37 cellular contexts compared by ENCODE assay signal in the genomic region with DNA sequence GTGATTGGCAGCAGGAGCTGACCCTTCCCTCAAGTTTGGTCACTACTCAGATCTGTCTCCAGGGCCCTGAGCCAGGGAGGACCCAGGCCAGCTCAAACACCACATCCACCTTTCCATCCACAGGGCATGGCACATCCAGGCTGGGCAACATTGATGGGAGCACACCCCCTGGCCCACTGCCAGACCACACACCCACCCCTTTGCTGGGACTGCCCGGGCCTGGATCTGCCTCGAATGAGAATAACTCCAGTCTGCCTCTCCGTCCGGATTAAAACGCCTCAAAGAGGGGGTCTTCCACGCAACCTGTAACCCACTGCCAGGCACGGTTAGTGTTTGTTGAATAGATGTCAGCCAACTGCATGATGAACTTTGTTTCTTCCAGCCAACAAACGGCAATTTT. TPM values are rescaled to one million over a fixed set of nuclear protein-coding genes. Genes with fewer than 3 reads are reported as not detected.
"Had no signal": no experiment of that assay in that cellular context is flagged by ENCODE, and none has a peak within 500 bp of the region (broad histone marks: within the 10 kb centered on the region; RNA-seq: fewer than 3 reads in every experiment).

No MANE protein-coding gene starts in this region.

- DNase-seq: activated CD4-positive, alpha-beta memory T cell treated with anti-CD3 and anti-CD28 coated beads for 36 hours; activated CD4-positive, alpha-beta T cell treated with anti-CD3 and anti-CD28 coated beads for 36 hours; activated CD4-positive, alpha-beta T cell treated with anti-CD3 and anti-CD28 coated beads, Interleukin-2, amount 10 ng/mL, durations not matched to agents 24 days and 14 days; activated CD4-positive, CD25-positive, alpha-beta regulatory T cell; activated CD4-positive, CD25-positive, alpha-beta regulatory T cell treated with anti-CD3 and anti-CD28 coated beads, Interleukin-2, amount 50 U/mL, for 72 hours; activated CD8-positive, alpha-beta memory T cell treated with anti-CD3 and anti-CD28 coated beads, Interleukin-2, amount 10 ng/mL, durations not matched to agents 7 days and 5 days; activated CD8-positive, alpha-beta memory T cell treated with anti-CD3 and anti-CD28 coated beads, Interleukin-2, amount 50 U/mL, for 4 hours; activated CD8-positive, alpha-beta T cell treated with anti-CD3 and anti-CD28 coated beads, Interleukin-2, amount 10 ng/mL, durations not matched to agents 7 days and 5 days; activated effector memory CD4-positive, alpha-beta T cell treated with anti-CD3 and anti-CD28 coated beads, Interleukin-2, amount 50 U/mL, for 16 hours; activated naive CD4-positive, alpha-beta T cell treated with anti-CD3 and anti-CD28 coated beads for 36 hours; activated naive CD8-positive, alpha-beta T cell treated with anti-CD3 and anti-CD28 coated beads for 36 hours; activated naive CD8-positive, alpha-beta T cell treated with anti-CD3 and anti-CD28 coated beads, Interleukin-2, amount 50 U/mL, for 24 hours; activated T-cell treated with anti-CD3 and anti-CD28 coated beads, Interleukin-2, amount 50 U/mL, for 1 hour; activated T-cell treated with anti-CD3 and anti-CD28 coated beads, Interleukin-2, amount 50 U/mL, for 48 hours; adrenal gland; amygdala; aorta; caudate nucleus; cortex of kidney; dermis blood vessel endothelial cell; effector CD4-positive, alpha-beta T cell; effector memory CD8-positive, alpha-beta T cell; erythroblast; foreskin keratinocyte; gastrocnemius medialis; glutamatergic neuron; heart left ventricle; T-helper 1 cell; T-helper 2 cell had no signal

- H3K36me3 ChIP-seq: adrenal gland, esophagus muscularis mucosa, gastrocnemius medialis, heart left ventricle had no signal

- H3K36me3 Mint-ChIP-seq: activated CD4-positive, alpha-beta memory T cell treated with anti-CD3 and anti-CD28 coated beads for 36 hours; activated CD8-positive, alpha-beta memory T cell treated with anti-CD3 and anti-CD28 coated beads, Interleukin-2, amount 10 ng/mL, durations not matched to agents 7 days and 5 days; activated naive CD4-positive, alpha-beta T cell treated with anti-CD3 and anti-CD28 coated beads, Interleukin-2, amount 50 U/mL, for 24 hours; activated naive CD8-positive, alpha-beta T cell treated with anti-CD3 and anti-CD28 coated beads for 36 hours; brain had no signal

- ATAC-seq: activated CD4-positive, alpha-beta T cell treated with anti-CD3 and anti-CD28 coated beads for 36 hours; activated CD8-positive, alpha-beta memory T cell treated with anti-CD3 and anti-CD28 coated beads, Interleukin-2, amount 10 ng/mL, durations not matched to agents 7 days and 5 days; activated CD8-positive, alpha-beta T cell treated with anti-CD3 and anti-CD28 coated beads, Interleukin-2, amount 10 ng/mL, durations not matched to agents 7 days and 5 days; activated naive CD8-positive, alpha-beta T cell treated with anti-CD3 and anti-CD28 coated beads, Interleukin-2, amount 50 U/mL, for 24 hours; effector memory CD8-positive, alpha-beta T cell; foreskin keratinocyte; gastrocnemius medialis; heart left ventricle had no signal

- H3K27ac Mint-ChIP-seq: activated CD4-positive, alpha-beta memory T cell treated with anti-CD3 and anti-CD28 coated beads for 36 hours; activated CD4-positive, alpha-beta T cell treated with anti-CD3 and anti-CD28 coated beads for 36 hours; activated CD4-positive, alpha-beta T cell treated with anti-CD3 and anti-CD28 coated beads, Interleukin-2, amount 10 ng/mL, durations not matched to agents 24 days and 14 days; activated CD8-positive, alpha-beta memory T cell treated with anti-CD3 and anti-CD28 coated beads, Interleukin-2, amount 10 ng/mL, durations not matched to agents 7 days and 5 days; activated CD8-positive, alpha-beta T cell treated with anti-CD3 and anti-CD28 coated beads, Interleukin-2, amount 10 ng/mL, durations not matched to agents 7 days and 5 days; activated naive CD4-positive, alpha-beta T cell treated with anti-CD3 and anti-CD28 coated beads for 36 hours; activated naive CD4-positive, alpha-beta T cell treated with anti-CD3 and anti-CD28 coated beads, Interleukin-2, amount 50 U/mL, for 24 hours; activated naive CD8-positive, alpha-beta T cell treated with anti-CD3 and anti-CD28 coated beads for 36 hours; activated naive CD8-positive, alpha-beta T cell treated with anti-CD3 and anti-CD28 coated beads, Interleukin-2, amount 50 U/mL, for 24 hours; activated T-helper 2 cell treated with anti-CD3 and anti-CD28 coated beads, Interferon-gamma antibody, Interleukin-2, Interleukin-4, amounts not matched to agents 10 μg/mL and 5 μg/mL and 100 μg/mL, durations not matched to agents 14 hours and 24 hours and 36 hours; brain; effector memory CD8-positive, alpha-beta T cell had no signal

- H3K4me1 Mint-ChIP-seq: activated CD4-positive, alpha-beta T cell treated with anti-CD3 and anti-CD28 coated beads for 36 hours; activated CD4-positive, alpha-beta T cell treated with anti-CD3 and anti-CD28 coated beads, Interleukin-2, amount 10 ng/mL, durations not matched to agents 24 days and 14 days; activated CD8-positive, alpha-beta memory T cell treated with anti-CD3 and anti-CD28 coated beads, Interleukin-2, amount 10 ng/mL, durations not matched to agents 7 days and 5 days; activated naive CD4-positive, alpha-beta T cell treated with anti-CD3 and anti-CD28 coated beads, Interleukin-2, amount 50 U/mL, for 24 hours; activated naive CD8-positive, alpha-beta T cell treated with anti-CD3 and anti-CD28 coated beads for 36 hours; activated naive CD8-positive, alpha-beta T cell treated with anti-CD3 and anti-CD28 coated beads, Interleukin-2, amount 50 U/mL, for 24 hours had no signal

- H3K27ac ChIP-seq: adrenal gland, esophagus muscularis mucosa, foreskin keratinocyte, gastrocnemius medialis, heart left ventricle had no signal

- H3K9me3 ChIP-seq: adrenal gland, esophagus muscularis mucosa, gastrocnemius medialis had no signal

- H3K4me3 Mint-ChIP-seq: activated CD4-positive, alpha-beta memory T cell treated with anti-CD3 and anti-CD28 coated beads for 36 hours; activated CD4-positive, alpha-beta T cell treated with anti-CD3 and anti-CD28 coated beads for 36 hours; activated CD4-positive, alpha-beta T cell treated with anti-CD3 and anti-CD28 coated beads, Interleukin-2, amount 10 ng/mL, durations not matched to agents 24 days and 14 days; activated CD8-positive, alpha-beta memory T cell treated with anti-CD3 and anti-CD28 coated beads, Interleukin-2, amount 10 ng/mL, durations not matched to agents 7 days and 5 days; activated CD8-positive, alpha-beta T cell treated with anti-CD3 and anti-CD28 coated beads, Interleukin-2, amount 10 ng/mL, durations not matched to agents 7 days and 5 days; activated naive CD4-positive, alpha-beta T cell treated with anti-CD3 and anti-CD28 coated beads for 36 hours; activated naive CD4-positive, alpha-beta T cell treated with anti-CD3 and anti-CD28 coated beads, Interleukin-2, amount 50 U/mL, for 24 hours; activated naive CD8-positive, alpha-beta T cell treated with anti-CD3 and anti-CD28 coated beads for 36 hours; activated naive CD8-positive, alpha-beta T cell treated with anti-CD3 and anti-CD28 coated beads, Interleukin-2, amount 50 U/mL, for 24 hours; activated T-helper 1 cell treated with anti-CD3 and anti-CD28 coated beads, Interleukin-12 subunit alpha, Interleukin-12 subunit beta, Interleukin-2, Interleukin-4 antibody, amounts not matched to agents 30 ng/mL and 10 ng/mL and 1 ng/mL, durations not matched to agents 14 hours and 24 hours and 36 hours; brain; effector memory CD8-positive, alpha-beta T cell had no signal

- H3K9me3 Mint-ChIP-seq: activated CD4-positive, alpha-beta memory T cell treated with anti-CD3 and anti-CD28 coated beads for 36 hours; activated CD4-positive, alpha-beta T cell treated with anti-CD3 and anti-CD28 coated beads, Interleukin-2, amount 10 ng/mL, durations not matched to agents 24 days and 14 days; activated naive CD4-positive, alpha-beta T cell treated with anti-CD3 and anti-CD28 coated beads for 36 hours; activated naive CD4-positive, alpha-beta T cell treated with anti-CD3 and anti-CD28 coated beads, Interleukin-2, amount 50 U/mL, for 24 hours; activated naive CD8-positive, alpha-beta T cell treated with anti-CD3 and anti-CD28 coated beads for 36 hours; activated naive CD8-positive, alpha-beta T cell treated with anti-CD3 and anti-CD28 coated beads, Interleukin-2, amount 50 U/mL, for 24 hours; activated T-helper 1 cell treated with anti-CD3 and anti-CD28 coated beads, Interleukin-12 subunit alpha, Interleukin-12 subunit beta, Interleukin-2, Interleukin-4 antibody, amounts not matched to agents 30 ng/mL and 10 ng/mL and 1 ng/mL, durations not matched to agents 14 hours and 24 hours and 36 hours; activated T-helper 2 cell treated with anti-CD3 and anti-CD28 coated beads, Interferon-gamma antibody, Interleukin-2, Interleukin-4, amounts not matched to agents 10 μg/mL and 5 μg/mL and 100 μg/mL, durations not matched to agents 14 hours and 24 hours and 36 hours; effector memory CD8-positive, alpha-beta T cell had no signal

- H3K4me3 ChIP-seq: adrenal gland, esophagus muscularis mucosa, gastrocnemius medialis, heart left ventricle had no signal

- H3K27me3 ChIP-seq: adrenal gland, esophagus muscularis mucosa, foreskin keratinocyte, gastrocnemius medialis had no signal

- FAIRE-seq: bronchial epithelial cell, colon had no signal

- H3K4me1 ChIP-seq: adrenal gland, foreskin keratinocyte had no signal

RNA-seq across cellular contexts. Expression of a gene that starts 40.9 kb away (rescaled TPM):
- total RNA-seq: activated CD8-positive, alpha-beta memory T cell treated with anti-CD3 and anti-CD28 coated beads for 36 hours; activated CD8-positive, alpha-beta T cell treated with anti-CD3 and anti-CD28 coated beads, Interleukin-2, amount 10 ng/mL, durations not matched to agents 7 days and 5 days; activated T-helper 2 cell treated with anti-CD3 and anti-CD28 coated beads, Interferon-gamma antibody, Interleukin-2, Interleukin-4, amounts not matched to agents 10 μg/mL and 5 μg/mL and 100 μg/mL, durations not matched to agents 14 hours and 24 hours and 36 hours had no signal
